Comparison of ENCODE assay signal across 8 cellular contexts in genomic region chr9:131738838-131739191, GRCh38. TPM values are rescaled to one million over a fixed set of nuclear protein-coding genes. Genes with fewer than 3 reads are reported as not detected.
DNase-seq lines count a peak whose midpoint lies in the region; ATAC-seq and TF ChIP-seq lines count a peak whose summit lies in the region.

No MANE protein-coding gene starts in this region.

- no peaks in the 10 kb centered on the region for H3K9me3 ChIP-seq in RWPE2 (ENCODE audit: severe bottlenecking)
- no peaks in the 10 kb centered on the region for H3K9me3 ChIP-seq in esophagus squamous epithelium
- H3K9me3 ChIP-seq in prostate gland: no peaks in the 10 kb centered on the region

- peaks cover 23% of the 10 kb centered on the region for H3K4me1 ChIP-seq in RWPE2 (ENCODE audit: insufficient read depth, poor library complexity, severe bottlenecking)
- H3K4me1 ChIP-seq in esophagus squamous epithelium: peaks cover 24 to 58% (median 44%) of the 10 kb centered on the region in 3 donors
- peaks cover 6% of the 10 kb centered on the region for H3K4me1 ChIP-seq in prostate gland (replicated peaks)

- peak overlapping the region; percentile 99 for H3K4me3 ChIP-seq in RWPE2 (ENCODE audit: severe bottlenecking)
- peak overlapping the region; percentile 62 to 82 (median 68) for H3K4me3 ChIP-seq in esophagus squamous epithelium
- peak overlapping the region; percentile 54 to 55 for H3K4me3 ChIP-seq in prostate gland

- TF ChIP-seq POLR2A in esophagus squamous epithelium (IDR thresholded peaks at IDR 0.05) (no peak), prostate gland (IDR thresholded peaks at IDR 0.05) (no peak)

- H3K27me3 ChIP-seq in RWPE2 (ENCODE audit: insufficient read depth, poor library complexity, severe bottlenecking) (no peaks in the 10 kb centered on the region), esophagus squamous epithelium (no peaks in the 10 kb centered on the region), prostate gland (replicated peaks; ENCODE audit: insufficient read depth) (no peaks in the 10 kb centered on the region)

- no peak for TF ChIP-seq CTCF in RWPE2 (IDR thresholded peaks at IDR 0.05; ENCODE audit: poor library complexity, severe bottlenecking)
- no peak for TF ChIP-seq CTCF in esophagus squamous epithelium (IDR thresholded peaks at IDR 0.05)
- TF ChIP-seq CTCF in prostate gland (IDR thresholded peaks at IDR 0.05): no peak

- ATAC-seq in RWPE2 (ENCODE audit: low read depth) (peak; percentile 68), GM18867 (IDR thresholded peaks at IDR 0.05; ENCODE audit: unreplicated experiment) (no peak)

- 6 to 15% methylated on average over 2 to 4 of the region's 7 CpGs for WGBS in esophagus squamous epithelium, 2 donors
- WGBS in prostate gland: 16% methylated on average over 6 of the region's 7 CpGs

- H3K36me3 ChIP-seq in RWPE2 (ENCODE audit: low read depth) (0 out of 2 replicates have a peak, but pooled peaks cover 5% of the 10 kb centered on the region), esophagus squamous epithelium (no peaks in the 10 kb centered on the region), prostate gland (no peaks in the 10 kb centered on the region)

- peak; percentile 52 for DNase-seq in NCI-H82 (lab: John Stamatoyannopoulos, UW)
- no peak for DNase-seq in NCI-H82 treated with DMSO at 0.1 percent for 48 hours (lab: John Stamatoyannopoulos, UW; ENCODE audit: unreplicated experiment)
- no peak for DNase-seq in RWPE2 (ENCODE audit: low spot score)
- DNase-seq in esophagus squamous epithelium (lab: John Stamatoyannopoulos, UW): no peak
- DNase-seq in prostate gland (ENCODE audit: low spot score): no peak
- DNase-seq in NCI-H226: no peak
- DNase-seq in hippocampal formation (lab: John Stamatoyannopoulos, UW): no peak

- H3K27ac ChIP-seq in RWPE2 (ENCODE audit: poor library complexity, severe bottlenecking) (peak overlapping the region; percentile 58), esophagus squamous epithelium (peak overlapping the region; percentile 86 to 98 (median 94)), prostate gland (peak overlapping the region; percentile 74 to 85)

- intact Hi-C loops in esophagus squamous epithelium (cut with DNase I): loop anchor here (10.0 kb wide), 1 partner anchor 64 kb away; no protein-coding TSS in a partner anchor
- intact Hi-C loops in prostate gland (cut with DNase I): loop anchor here (5.0 kb wide), 1 partner anchor 132 kb away; no protein-coding TSS in a partner anchor

RNA-seq across cellular contexts. Expression of gene RAPGEF1, which starts 1.1 kb away (rescaled TPM):
- 10 to 100 TPM; 12.2 to 40.4 (median 19.0) TPM for total RNA-seq in esophagus squamous epithelium
- total RNA-seq in prostate gland: 10 to 100 TPM; 28.6 to 63.8 TPM
